8 cellular contexts compared by ENCODE assay signal in genomic region chr14:105491366-105492006, GRCh38. TPM values are rescaled to one million over a fixed set of nuclear protein-coding genes. Genes with fewer than 3 reads are reported as not detected.
A peak's percentile ranks its signal among the peaks of the same experiment; 100 is the strongest.
DNase-seq lines count a peak whose midpoint lies in the region; TF ChIP-seq lines count a peak whose summit lies in the region.

No MANE protein-coding gene starts in this region.

- no peak for TF ChIP-seq CTCF in astrocyte of the spinal cord (IDR thresholded peaks at IDR 0.05; ENCODE audit: low read depth, low read length)

- H3K36me3 ChIP-seq in MG63: peaks cover 3% of the 10 kb centered on the region

- no peaks in the 10 kb centered on the region for H3K27me3 ChIP-seq in MG63

- peak overlapping the region; percentile 73 for H3K4me3 ChIP-seq in MG63
- H3K4me3 ChIP-seq in astrocyte of the spinal cord (ENCODE audit: low read depth, low read length): peak overlapping the region; percentile 54
- peak overlapping the region; percentile 87 for H3K4me3 ChIP-seq in iPS-18c (ENCODE audit: insufficient read depth, low read depth, low read length)

- in situ Hi-C loops in astrocyte of the spinal cord (cut with HindIII; ENCODE audit: low sequenced_read_pairs): no loop called here

- DNase-seq in NCI-H2081 (lab: John Stamatoyannopoulos, UW): peak; percentile 51 to 67
- no peak for DNase-seq in NCI-H2081 treated with DMSO at 0.1 percent for 48 hours (lab: John Stamatoyannopoulos, UW)
- DNase-seq in MG63: peak; percentile 66
- peak; percentile 78 for DNase-seq in T-helper 22 cell (ENCODE audit: low read depth)
- DNase-seq in astrocyte of the spinal cord (ENCODE audit: low read depth, low spot score): peak; percentile 39
- DNase-seq in stimulated activated CD4-positive, alpha-beta T cell treated with anti-CD3 and anti-CD28 coated beads, Interleukin-12 subunit alpha, Interleukin-12 subunit beta, amount 100 ng/mL, for 48 hours (ENCODE audit: low read depth in 2 of 3, low spot score in 1 of 3): peak; percentile 85 to 96 (median 94)
- no peak for DNase-seq in mucosa of gallbladder (ENCODE audit: low spot score)

- no peaks in the 10 kb centered on the region for H3K9me3 ChIP-seq in MG63
- no peaks in the 10 kb centered on the region for H3K9me3 ChIP-seq in iPS-18c (ENCODE audit: control insufficient read depth, insufficient read depth, low read length)

RNA-seq across cellular contexts. Expression of gene TEDC1, which starts 0.4 kb away (rescaled TPM):
- total RNA-seq in MG63 (2014; rRNA removed; shearing (Covaris generic); ENCODE audit: low replicate concordance): 29.3 and 58.1 TPM in 2 replicates
- 10.8 TPM for total RNA-seq in mucosa of gallbladder

RNA-seq across cellular contexts. Expression of gene CRIP1, which starts 4.8 kb away (rescaled TPM):
- 17.3 TPM in 1 of 2 replicates, not detected in the other for total RNA-seq in MG63 (2014; rRNA removed; shearing (Covaris generic); ENCODE audit: low replicate concordance)
- total RNA-seq in mucosa of gallbladder: 35.7 TPM

RNA-seq across cellular contexts. Expression of gene CRIP2, which starts 16.9 kb away (rescaled TPM):
- total RNA-seq in MG63 (2014; rRNA removed; shearing (Covaris generic); ENCODE audit: low replicate concordance): 129 and 270 TPM in 2 replicates
- total RNA-seq in mucosa of gallbladder: 130 TPM

RNA-seq across cellular contexts. Expression of gene TMEM121, which starts 34.9 kb away (rescaled TPM):
- total RNA-seq in MG63 (2014; rRNA removed; shearing (Covaris generic); ENCODE audit: low replicate concordance): 7.1 and 17.0 TPM in 2 replicates
- total RNA-seq in mucosa of gallbladder: 3.7 TPM

Comparison
In these comparisons a context has a peak if more than half of its experiments do, and no peak if none do; other contexts are left out.
1. DNase-seq: peak in NCI-H2081 (2 of 2), MG63 (single experiment), T-helper 22 cell (single experiment), astrocyte of the spinal cord (single experiment) and stimulated activated CD4-positive, alpha-beta T cell treated with anti-CD3 and anti-CD28 coated beads, Interleukin-12 subunit alpha, Interleukin-12 subunit beta, amount 100 ng/mL, for 48 hours (3 of 3); none in NCI-H2081 treated with DMSO at 0.1 percent for 48 hours (single experiment) and mucosa of gallbladder (single experiment).
2. Peak in every context shown above with its lines, with median percentiles within 50 percentile points of each other: H3K4me3 ChIP-seq.